8 cellular contexts compared by ENCODE assay signal in the genomic region with DNA sequence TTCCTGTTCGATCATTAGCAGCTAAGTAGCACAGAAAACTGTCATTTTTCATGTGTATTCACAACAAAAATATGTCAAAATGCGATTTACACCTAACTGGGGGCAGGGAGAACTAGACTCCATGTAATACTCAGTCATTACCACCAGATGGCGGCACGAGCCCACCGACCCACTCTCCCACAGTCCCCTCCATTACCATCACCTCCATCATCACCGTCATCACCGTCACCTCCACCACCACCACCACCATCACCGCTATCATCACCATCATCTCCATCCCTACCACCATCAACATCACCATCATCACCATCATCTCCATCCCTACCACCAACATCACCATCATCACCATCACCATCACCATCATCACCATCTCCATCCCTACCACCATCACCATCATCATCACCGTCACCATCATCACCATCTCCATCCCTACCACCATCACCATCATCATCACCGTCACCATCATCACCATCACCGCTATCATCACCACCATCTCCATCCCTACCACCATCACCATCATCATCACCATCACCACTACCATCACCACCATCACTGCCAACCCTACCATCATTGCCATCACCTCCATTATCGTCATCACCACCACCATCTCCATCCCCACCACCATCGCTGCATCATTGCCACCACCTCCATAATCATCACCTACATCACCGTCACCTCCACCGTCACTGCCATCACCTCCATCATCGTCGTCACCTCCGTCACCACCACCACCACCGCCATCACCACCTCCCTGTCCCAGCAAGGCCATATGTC. TPM values are rescaled to one million over a fixed set of nuclear protein-coding genes. Genes with fewer than 3 reads are reported as not detected.
DNase-seq lines count a peak whose midpoint lies in the region; ATAC-seq and TF ChIP-seq lines count a peak whose summit lies in the region.

No MANE protein-coding gene starts in this region.

- intact Hi-C loops in left cardiac atrium (cut with DNase I): loop anchor here (1.0 to 10.0 kb wide), 5 partner anchors 141 to 351 kb away; a partner anchor contains a TSS

- H3K9me3 Mint-ChIP-seq in activated naive CD8-positive, alpha-beta T cell (ENCODE audit: low read depth): no peaks in the 10 kb centered on the region

- ATAC-seq in left cardiac atrium: peak; percentile 20 to 22

- TF ChIP-seq CTCF in BE2C (IDR thresholded peaks at IDR 0.05; ENCODE audit: low read depth, low read length): peak; percentile 82

- CTCF ChIA-PET in HEK293T (lab: Yijun Ruan, JAX): interaction anchor here (0.7 to 1.9 kb wide), 5 partner anchors 37 to 669 kb away, joined by 3 to 18 read pairs (median 5); a partner anchor contains a TSS

- no peak overlapping the region for H3K4me3 ChIP-seq in BE2C (ENCODE audit: low read depth, low read length)

- H3K9me3 ChIP-seq in BE2C: no peaks in the 10 kb centered on the region

- peaks cover 5% of the 10 kb centered on the region for H3K36me3 Mint-ChIP-seq in activated naive CD8-positive, alpha-beta T cell

- H3K4me1 ChIP-seq in BE2C: peaks cover 35% of the 10 kb centered on the region

- H3K27me3 ChIP-seq in BE2C: no peaks in the 10 kb centered on the region

- peak; percentile 63 for DNase-seq in BE2C
- DNase-seq in HEK293T (ENCODE audit: extremely low spot score): peak; percentile 74
- DNase-seq in SK-N-DZ (ENCODE audit: low spot score): peak; percentile 65
- DNase-seq in left cardiac atrium: no peak
- DNase-seq in stimulated activated CD4-positive, alpha-beta T cell treated with anti-CD3 and anti-CD28 coated beads, Interleukin-12 subunit alpha, Interleukin-12 subunit beta, amount 100 ng/mL, for 4 hours: peak; percentile 57
- no peak for DNase-seq in NCI-H187 treated with DMSO at 0.1 percent for 48 hours (lab: John Stamatoyannopoulos, UW)
- DNase-seq in middle frontal gyrus (ENCODE audit: extremely low spot score, low spot score): no peak

- peaks cover 14% of the 10 kb centered on the region for H3K4me1 Mint-ChIP-seq in activated naive CD8-positive, alpha-beta T cell (ENCODE audit: low read depth)

- no peaks in the 10 kb centered on the region; the same call in 1 of the 2 replicates for H3K36me3 ChIP-seq in BE2C

- POLR2A ChIA-PET in HEK293T (lab: Yijun Ruan, JAX): interaction anchor here (1.0 to 1.6 kb wide), 4 partner anchors 141 to 236 kb away, joined by 3 to 4 read pairs (median 4); a partner anchor contains a TSS

- H3K27ac Mint-ChIP-seq in activated naive CD8-positive, alpha-beta T cell: peak overlapping the region; percentile 46

- peak overlapping the region; percentile 33 for H3K4me3 Mint-ChIP-seq in activated naive CD8-positive, alpha-beta T cell

- no peaks in the 10 kb centered on the region for H3K27me3 Mint-ChIP-seq in activated naive CD8-positive, alpha-beta T cell

TF ChIP-seq in HEK293T, 16 proteins besides CTCF, POLR2A, EP300 and RAD21:
- TF ChIP-seq TARDBP (IDR thresholded peaks at IDR 0.05): no peak; the same call in 1 of the 2 replicates
- TF ChIP-seq L3MBTL2 (conservative IDR thresholded peaks at IDR 0.05): no peak
- TF ChIP-seq BHLHE40 (IDR thresholded peaks at IDR 0.05; ENCODE audit: borderline replicate concordance): no peak
- TF ChIP-seq ELF4 (IDR thresholded peaks at IDR 0.05): no peak
- TF ChIP-seq LEF1 (IDR thresholded peaks at IDR 0.05; ENCODE audit: borderline replicate concordance): no peak
- TF ChIP-seq ARNT (IDR thresholded peaks at IDR 0.05): no peak
- peak; percentile 77 for TF ChIP-seq CTBP1 (IDR thresholded peaks at IDR 0.05; ENCODE audit: borderline replicate concordance)

RNA-seq across cellular contexts. Expression of a gene that starts 14.4 kb away (rescaled TPM):
- 287 TPM for polyA plus RNA-seq in BE2C (2012; ENCODE audit: insufficient read depth, insufficient read length, low read depth)
- 58.7 and 69.4 TPM in 2 replicates for polyA plus RNA-seq in SK-N-DZ (2014; cell fraction: cytosol; rRNA removed)
- polyA plus RNA-seq in SK-N-DZ (2014; cell fraction: nucleus; rRNA removed): 92.5 and 97.0 TPM in 2 replicates
- total RNA-seq in left cardiac atrium: 10 to 100 TPM; 60.2 to 66.5 TPM

RNA-seq across cellular contexts. Expression of a gene that starts 14.7 kb away (rescaled TPM):
- polyA plus RNA-seq in BE2C (2012; ENCODE audit: insufficient read depth, insufficient read length, low read depth): 43.8 TPM
- polyA plus RNA-seq in SK-N-DZ (2014; cell fraction: cytosol; rRNA removed): 26.7 and 42.5 TPM in 2 replicates
- 321 and 355 TPM in 2 replicates for polyA plus RNA-seq in SK-N-DZ (2014; cell fraction: nucleus; rRNA removed)
- total RNA-seq in left cardiac atrium: 10 to 100 TPM; 12.7 to 14.0 TPM

RNA-seq across cellular contexts. Expression of a gene that starts 30.8 kb away (rescaled TPM):
- 25.5 TPM for polyA plus RNA-seq in BE2C (2012; ENCODE audit: insufficient read depth, insufficient read length, low read depth)
- polyA plus RNA-seq in SK-N-DZ (2014; cell fraction: cytosol; rRNA removed): 21.0 and 35.3 TPM in 2 replicates
- polyA plus RNA-seq in SK-N-DZ (2014; cell fraction: nucleus; rRNA removed): 115 and 119 TPM in 2 replicates
- 1 to 10 TPM; 4.9 to 5.7 TPM for total RNA-seq in left cardiac atrium

RNA-seq across cellular contexts. Expression of a gene that starts 41.6 kb away (rescaled TPM):
- 41.2 TPM for polyA plus RNA-seq in BE2C (2012; ENCODE audit: insufficient read depth, insufficient read length, low read depth)
- 37.0 and 51.8 TPM in 2 replicates for polyA plus RNA-seq in SK-N-DZ (2014; cell fraction: cytosol; rRNA removed)
- polyA plus RNA-seq in SK-N-DZ (2014; cell fraction: nucleus; rRNA removed): 68.3 and 105 TPM in 2 replicates
- 10 to 100 TPM; 46.4 to 54.0 TPM for total RNA-seq in left cardiac atrium

Comparison
In these comparisons a context has a peak if more than half of its experiments do, and no peak if none do; other contexts are left out.
1. DNase-seq: peak in BE2C (single experiment), HEK293T (single experiment), SK-N-DZ (single experiment) and stimulated activated CD4-positive, alpha-beta T cell treated with anti-CD3 and anti-CD28 coated beads, Interleukin-12 subunit alpha, Interleukin-12 subunit beta, amount 100 ng/mL, for 4 hours (single experiment); none in left cardiac atrium (single experiment), NCI-H187 treated with DMSO at 0.1 percent for 48 hours (single experiment) and middle frontal gyrus (single experiment).